1 cellular context compared by ENCODE assay signal in genomic region chr7:135877799-135878198, GRCh38.
TF ChIP-seq lines count a peak whose summit lies in the region.

No MANE protein-coding gene starts in this region.

TF ChIP-seq in GM23338, 12 proteins besides CTCF, POLR2A, EP300 and RAD21 (continued from another document):
- TF ChIP-seq, protein P1, sequence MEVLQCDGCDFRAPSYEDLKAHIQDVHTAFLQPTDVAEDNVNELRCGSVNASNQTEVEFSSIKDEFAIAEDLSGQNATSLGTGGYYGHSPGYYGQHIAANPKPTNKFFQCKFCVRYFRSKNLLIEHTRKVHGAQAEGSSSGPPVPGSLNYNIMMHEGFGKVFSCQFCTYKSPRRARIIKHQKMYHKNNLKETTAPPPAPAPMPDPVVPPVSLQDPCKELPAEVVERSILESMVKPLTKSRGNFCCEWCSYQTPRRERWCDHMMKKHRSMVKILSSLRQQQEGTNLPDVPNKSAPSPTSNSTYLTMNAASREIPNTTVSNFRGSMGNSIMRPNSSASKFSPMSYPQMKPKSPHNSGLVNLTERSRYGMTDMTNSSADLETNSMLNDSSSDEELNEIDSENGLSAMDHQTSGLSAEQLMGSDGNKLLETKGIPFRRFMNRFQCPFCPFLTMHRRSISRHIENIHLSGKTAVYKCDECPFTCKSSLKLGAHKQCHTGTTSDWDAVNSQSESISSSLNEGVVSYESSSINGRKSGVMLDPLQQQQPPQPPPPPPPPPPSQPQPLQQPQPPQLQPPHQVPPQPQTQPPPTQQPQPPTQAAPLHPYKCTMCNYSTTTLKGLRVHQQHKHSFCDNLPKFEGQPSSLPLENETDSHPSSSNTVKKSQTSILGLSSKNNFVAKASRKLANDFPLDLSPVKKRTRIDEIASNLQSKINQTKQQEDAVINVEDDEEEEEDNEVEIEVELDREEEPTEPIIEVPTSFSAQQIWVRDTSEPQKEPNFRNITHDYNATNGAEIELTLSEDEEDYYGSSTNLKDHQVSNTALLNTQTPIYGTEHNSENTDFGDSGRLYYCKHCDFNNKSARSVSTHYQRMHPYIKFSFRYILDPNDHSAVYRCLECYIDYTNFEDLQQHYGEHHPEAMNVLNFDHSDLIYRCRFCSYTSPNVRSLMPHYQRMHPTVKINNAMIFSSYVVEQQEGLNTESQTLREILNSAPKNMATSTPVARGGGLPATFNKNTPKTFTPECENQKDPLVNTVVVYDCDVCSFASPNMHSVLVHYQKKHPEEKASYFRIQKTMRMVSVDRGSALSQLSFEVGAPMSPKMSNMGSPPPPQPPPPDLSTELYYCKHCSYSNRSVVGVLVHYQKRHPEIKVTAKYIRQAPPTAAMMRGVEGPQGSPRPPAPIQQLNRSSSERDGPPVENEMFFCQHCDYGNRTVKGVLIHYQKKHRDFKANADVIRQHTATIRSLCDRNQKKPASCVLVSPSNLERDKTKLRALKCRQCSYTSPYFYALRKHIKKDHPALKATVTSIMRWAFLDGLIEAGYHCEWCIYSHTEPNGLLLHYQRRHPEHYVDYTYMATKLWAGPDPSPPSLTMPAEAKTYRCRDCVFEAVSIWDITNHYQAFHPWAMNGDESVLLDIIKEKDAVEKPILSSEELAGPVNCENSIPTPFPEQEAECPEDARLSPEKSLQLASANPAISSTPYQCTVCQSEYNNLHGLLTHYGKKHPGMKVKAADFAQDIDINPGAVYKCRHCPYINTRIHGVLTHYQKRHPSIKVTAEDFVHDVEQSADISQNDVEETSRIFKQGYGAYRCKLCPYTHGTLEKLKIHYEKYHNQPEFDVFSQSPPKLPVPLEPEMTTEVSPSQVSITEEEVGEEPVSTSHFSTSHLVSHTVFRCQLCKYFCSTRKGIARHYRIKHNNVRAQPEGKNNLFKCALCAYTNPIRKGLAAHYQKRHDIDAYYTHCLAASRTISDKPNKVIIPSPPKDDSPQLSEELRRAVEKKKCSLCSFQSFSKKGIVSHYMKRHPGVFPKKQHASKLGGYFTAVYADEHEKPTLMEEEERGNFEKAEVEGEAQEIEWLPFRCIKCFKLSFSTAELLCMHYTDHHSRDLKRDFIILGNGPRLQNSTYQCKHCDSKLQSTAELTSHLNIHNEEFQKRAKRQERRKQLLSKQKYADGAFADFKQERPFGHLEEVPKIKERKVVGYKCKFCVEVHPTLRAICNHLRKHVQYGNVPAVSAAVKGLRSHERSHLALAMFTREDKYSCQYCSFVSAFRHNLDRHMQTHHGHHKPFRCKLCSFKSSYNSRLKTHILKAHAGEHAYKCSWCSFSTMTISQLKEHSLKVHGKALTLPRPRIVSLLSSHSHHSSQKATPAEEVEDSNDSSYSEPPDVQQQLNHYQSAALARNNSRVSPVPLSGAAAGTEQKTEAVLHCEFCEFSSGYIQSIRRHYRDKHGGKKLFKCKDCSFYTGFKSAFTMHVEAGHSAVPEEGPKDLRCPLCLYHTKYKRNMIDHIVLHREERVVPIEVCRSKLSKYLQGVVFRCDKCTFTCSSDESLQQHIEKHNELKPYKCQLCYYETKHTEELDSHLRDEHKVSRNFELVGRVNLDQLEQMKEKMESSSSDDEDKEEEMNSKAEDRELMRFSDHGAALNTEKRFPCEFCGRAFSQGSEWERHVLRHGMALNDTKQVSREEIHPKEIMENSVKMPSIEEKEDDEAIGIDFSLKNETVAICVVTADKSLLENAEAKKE (CRISPR knock-in tag; IDR thresholded peaks at IDR 0.05) = no peak
